ENCODE assay signal across 24 cellular contexts in genomic region chr17:71111945-71112344, GRCh38.
"Had no signal": no experiment of that assay in that cellular context is flagged by ENCODE, and none has a peak within 500 bp of the region (broad histone marks: within the 10 kb centered on the region; RNA-seq: fewer than 3 reads in every experiment).

No MANE protein-coding gene starts in this region.

- H3K4me3 Mint-ChIP-seq: naive B cell, nephron, type B pancreatic cell had no signal

- H3K4me1 Mint-ChIP-seq: naive B cell had no signal

- H3K27me3 ChIP-seq: foreskin keratinocyte, hepatocyte, pancreas, suprapubic skin, thyroid gland had no signal

- DNase-seq: cortex of kidney; dorsolateral prefrontal cortex; effector CD8-positive, alpha-beta T cell; foreskin keratinocyte; head of caudate nucleus; kidney; left cardiac atrium; left ventricle myocardium inferior; mesenchymal stem cell; midbrain; naive B cell; occipital lobe; pancreas; right cardiac atrium; stimulated activated CD4-positive, alpha-beta T cell treated with anti-CD3 and anti-CD28 coated beads, Interleukin-2, amount 100 ng/mL, for 48 hours; stimulated activated naive CD8-positive, alpha-beta T cell treated with anti-CD3 and anti-CD28 coated beads, Interleukin-15, Interleukin-2, amounts not matched to agents 100 U/mL and 50 U/mL, for 24 hours; thyroid gland had no signal

- H3K4me3 ChIP-seq: dorsolateral prefrontal cortex, hepatocyte, left ventricle myocardium inferior, lung, pancreas, smooth muscle cell, suprapubic skin, thyroid gland had no signal

- H3K9me3 Mint-ChIP-seq: nephron, type B pancreatic cell had no signal

- H3K36me3 Mint-ChIP-seq: naive B cell, type B pancreatic cell had no signal

- ATAC-seq: foreskin keratinocyte; left cardiac atrium; right cardiac atrium; stimulated activated naive CD8-positive, alpha-beta T cell treated with anti-CD3 and anti-CD28 coated beads, Interleukin-15, Interleukin-2, amounts not matched to agents 100 U/mL and 50 U/mL, for 24 hours had no signal

- H3K27ac Mint-ChIP-seq: naive B cell, nephron, progenitor cell of endocrine pancreas, type B pancreatic cell had no signal

- H3K36me3 ChIP-seq: left ventricle myocardium inferior, pancreas, suprapubic skin, thyroid gland had no signal

- H3K27ac ChIP-seq: dorsolateral prefrontal cortex, foreskin keratinocyte, hepatocyte, left ventricle myocardium inferior, pancreas, suprapubic skin, thyroid gland had no signal

- H3K27me3 Mint-ChIP-seq: naive B cell had no signal
